ENCODE assay signal across 1 cellular context in genomic region chr19:16370671-16371391, GRCh38.
TF ChIP-seq lines count a peak whose summit lies in the region.

No MANE protein-coding gene starts in this region.

TF ChIP-seq in WTC11, 78 proteins besides CTCF, POLR2A, EP300 and RAD21 (continued from another document):
- TF ChIP-seq ARID4B (CRISPR knock-in tag; IDR thresholded peaks at IDR 0.05; ENCODE audit: borderline replicate concordance) (no peak), IRF1 (CRISPR knock-in tag; IDR thresholded peaks at IDR 0.05) (no peak), ATF6 (CRISPR knock-in tag; IDR thresholded peaks at IDR 0.05) (no peak), USF1 (CRISPR knock-in tag; IDR thresholded peaks at IDR 0.05) (no peak), ELF4 (CRISPR knock-in tag; IDR thresholded peaks at IDR 0.05; ENCODE audit: low read depth) (no peak), NFYB (CRISPR knock-in tag; conservative IDR thresholded peaks at IDR 0.05; ENCODE audit: low read depth) (no peak), ATF2 (CRISPR knock-in tag; IDR thresholded peaks at IDR 0.05; ENCODE audit: borderline replicate concordance, low read depth) (no peak), ZNF396 (CRISPR knock-in tag; IDR thresholded peaks at IDR 0.05; ENCODE audit: borderline replicate concordance) (no peak), ATF1 (CRISPR knock-in tag; IDR thresholded peaks at IDR 0.05) (no peak), ZBTB21 (CRISPR knock-in tag; IDR thresholded peaks at IDR 0.05; ENCODE audit: borderline replicate concordance) (no peak), ESRRA (CRISPR knock-in tag; IDR thresholded peaks at IDR 0.05; ENCODE audit: borderline replicate concordance) (no peak), PREB (CRISPR knock-in tag; IDR thresholded peaks at IDR 0.05; ENCODE audit: borderline replicate concordance) (no peak), TEAD4 (CRISPR knock-in tag; IDR thresholded peaks at IDR 0.05) (no peak), CREM (CRISPR knock-in tag; IDR thresholded peaks at IDR 0.05) (no peak), NFATC4 (CRISPR knock-in tag; IDR thresholded peaks at IDR 0.05) (no peak)
